ENCODE assay signal across 8 cellular contexts in genomic region chr9:27247756-27248155, GRCh38. TPM values are rescaled to one million over a fixed set of nuclear protein-coding genes. Genes with fewer than 3 reads are reported as not detected.
A peak's percentile ranks its signal among the peaks of the same experiment; 100 is the strongest.
DNase-seq lines count a peak whose midpoint lies in the region; ATAC-seq and TF ChIP-seq lines count a peak whose summit lies in the region.

No MANE protein-coding gene starts in this region.

- intact Hi-C loops in heart left ventricle (cut with DNase I) = no loop called here

- no peaks in the 10 kb centered on the region for H3K36me3 ChIP-seq in heart left ventricle

- H3K27ac ChIP-seq in VCaP (no peak overlapping the region), heart left ventricle (no peak overlapping the region)

- DNase-seq in NCI-H748 (lab: John Stamatoyannopoulos, UW; ENCODE audit: unreplicated experiment) = peak; percentile 58
- no peak for DNase-seq in NCI-H748 treated with DMSO at 0.1 percent for 48 hours (lab: John Stamatoyannopoulos, UW)
- peak; percentile 52 for DNase-seq in H4 (ENCODE audit: low spot score)
- peak; percentile 94 for DNase-seq in LHCN-M2 (ENCODE audit: low read depth)
- no peak for DNase-seq in heart left ventricle
- DNase-seq in stimulated activated CD8-positive, alpha-beta memory T cell treated with anti-CD3 and anti-CD28 coated beads, Interleukin-4, amount 100 ng/mL, for 48 hours = peak; percentile 28
- DNase-seq in cerebellum (ENCODE audit: low spot score) = no peak

- WGBS in heart left ventricle, 4 donors = 0 to 30% (median 14%) methylated on average over 2 of the region's 2 CpGs

- H3K9me3 ChIP-seq in heart left ventricle = peaks cover 0 to 8% (median 0%) of the 10 kb centered on the region in 12 donors

- no peaks in the 10 kb centered on the region for H3K27me3 ChIP-seq in heart left ventricle

- TF ChIP-seq POLR2A in heart left ventricle (IDR thresholded peaks at IDR 0.05) = no peak

- no peak overlapping the region for H3K4me3 ChIP-seq in heart left ventricle

- peak in 3 of 4 donors; percentile 34 to 69 (median 39) for ATAC-seq in heart left ventricle

- TF ChIP-seq CTCF in VCaP (conservative IDR thresholded peaks at IDR 0.05) (peak; percentile 80), heart left ventricle (IDR thresholded peaks at IDR 0.05) (peak in 10 of 12 donors; percentile 26 to 58 (median 46))

- no peaks in the 10 kb centered on the region for H3K4me1 ChIP-seq in heart left ventricle

RNA-seq across cellular contexts. Expression of gene EQTN, which starts 49.2 kb away (rescaled TPM):
- total RNA-seq in H4 (2014; rRNA removed; shearing (Covaris generic)) = not detected in 2 replicates
- total RNA-seq in LHCN-M2 (2014; rRNA removed) (not detected in 2 replicates), heart left ventricle (not detected), cerebellum (0.73 TPM)
- polyA plus RNA-seq in LHCN-M2 (2012) = not detected
- polyA plus RNA-seq in heart left ventricle = not detected

Comparison
In these comparisons a context has a peak if more than half of its experiments do, and no peak if none do; other contexts are left out.
1. DNase-seq: peak in NCI-H748 (single experiment), H4 (single experiment), LHCN-M2 (single experiment) and stimulated activated CD8-positive, alpha-beta memory T cell treated with anti-CD3 and anti-CD28 coated beads, Interleukin-4, amount 100 ng/mL, for 48 hours (single experiment); none in NCI-H748 treated with DMSO at 0.1 percent for 48 hours (single experiment), heart left ventricle (0 of 5) and cerebellum (single experiment).